In the genomic region with DNA sequence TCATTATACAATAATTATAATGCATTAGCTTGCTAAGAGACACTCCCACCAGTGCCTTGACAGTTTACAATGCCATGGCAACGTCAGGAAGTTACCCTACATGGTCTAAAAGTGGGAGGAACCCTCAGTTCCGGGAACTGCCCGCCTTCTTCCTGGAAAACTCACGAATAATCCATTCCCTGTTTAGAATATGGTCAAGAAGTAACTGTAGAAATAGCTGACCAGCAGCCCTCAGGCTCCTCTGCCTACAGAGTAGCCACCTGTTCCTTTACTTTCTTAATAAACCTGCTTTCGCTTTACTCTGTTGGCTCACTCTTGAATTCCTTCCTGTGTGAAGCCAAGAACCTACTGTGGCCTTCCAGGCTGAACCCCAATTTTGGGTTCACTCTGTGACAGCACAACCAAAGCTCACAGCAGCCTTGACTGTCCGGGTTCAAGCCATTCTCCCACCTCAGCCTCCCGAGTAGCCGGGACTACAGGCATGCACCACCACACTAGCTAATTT, we compare ENCODE assay signal across 1 cellular context.
A peak's percentile ranks its signal among the peaks of the same experiment; 100 is the strongest.
TF ChIP-seq lines count a peak whose summit lies in the region.

No MANE protein-coding gene starts in this region.

TF ChIP-seq in K562, 482 proteins besides CTCF, POLR2A, EP300 and RAD21 (continued from another document):
- TF ChIP-seq, protein P1, sequence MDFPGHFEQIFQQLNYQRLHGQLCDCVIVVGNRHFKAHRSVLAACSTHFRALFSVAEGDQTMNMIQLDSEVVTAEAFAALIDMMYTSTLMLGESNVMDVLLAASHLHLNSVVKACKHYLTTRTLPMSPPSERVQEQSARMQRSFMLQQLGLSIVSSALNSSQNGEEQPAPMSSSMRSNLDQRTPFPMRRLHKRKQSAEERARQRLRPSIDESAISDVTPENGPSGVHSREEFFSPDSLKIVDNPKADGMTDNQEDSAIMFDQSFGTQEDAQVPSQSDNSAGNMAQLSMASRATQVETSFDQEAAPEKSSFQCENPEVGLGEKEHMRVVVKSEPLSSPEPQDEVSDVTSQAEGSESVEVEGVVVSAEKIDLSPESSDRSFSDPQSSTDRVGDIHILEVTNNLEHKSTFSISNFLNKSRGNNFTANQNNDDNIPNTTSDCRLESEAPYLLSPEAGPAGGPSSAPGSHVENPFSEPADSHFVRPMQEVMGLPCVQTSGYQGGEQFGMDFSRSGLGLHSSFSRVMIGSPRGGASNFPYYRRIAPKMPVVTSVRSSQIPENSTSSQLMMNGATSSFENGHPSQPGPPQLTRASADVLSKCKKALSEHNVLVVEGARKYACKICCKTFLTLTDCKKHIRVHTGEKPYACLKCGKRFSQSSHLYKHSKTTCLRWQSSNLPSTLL (IDR thresholded peaks at IDR 0.05) = no peak
- TF ChIP-seq ZNF699 (CRISPR knock-in tag; IDR thresholded peaks at IDR 0.05; ENCODE audit: insufficient replicate concordance) = no peak
- TF ChIP-seq ZNF444 (CRISPR knock-in tag; IDR thresholded peaks at IDR 0.05) = no peak
- TF ChIP-seq, protein P2, sequence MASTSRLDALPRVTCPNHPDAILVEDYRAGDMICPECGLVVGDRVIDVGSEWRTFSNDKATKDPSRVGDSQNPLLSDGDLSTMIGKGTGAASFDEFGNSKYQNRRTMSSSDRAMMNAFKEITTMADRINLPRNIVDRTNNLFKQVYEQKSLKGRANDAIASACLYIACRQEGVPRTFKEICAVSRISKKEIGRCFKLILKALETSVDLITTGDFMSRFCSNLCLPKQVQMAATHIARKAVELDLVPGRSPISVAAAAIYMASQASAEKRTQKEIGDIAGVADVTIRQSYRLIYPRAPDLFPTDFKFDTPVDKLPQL (IDR thresholded peaks at IDR 0.05; ENCODE audit: extremely low read depth, insufficient read length) = no peak
- TF ChIP-seq SMAD1 (IDR thresholded peaks at IDR 0.05; ENCODE audit: low read depth, low read length, partially characterized antibody) = no peak
- TF ChIP-seq CEBPZ (IDR thresholded peaks at IDR 0.05; ENCODE audit: borderline replicate concordance, low read depth, low read length) = no peak
- no peak for TF ChIP-seq CEBPG (CRISPR knock-in tag; IDR thresholded peaks at IDR 0.05)
- no peak for TF ChIP-seq CEBPG (tag; conservative IDR thresholded peaks at IDR 0.05 in 1 of 2, IDR thresholded peaks at IDR 0.05 in 1 of 2)
- TF ChIP-seq THRAP3 (IDR thresholded peaks at IDR 0.05; ENCODE audit: borderline replicate concordance) = no peak
- TF ChIP-seq NELFE (IDR thresholded peaks at IDR 0.05; ENCODE audit: insufficient read depth, insufficient read length) = no peak
- TF ChIP-seq ASH1L (IDR thresholded peaks at IDR 0.05; ENCODE audit: borderline replicate concordance, low read depth, partially characterized antibody) = no peak
- TF ChIP-seq TARDBP (IDR thresholded peaks at IDR 0.05) = no peak
- no peak for TF ChIP-seq ELF4 (CRISPR knock-in tag; IDR thresholded peaks at IDR 0.05)
- TF ChIP-seq HDAC6 (IDR thresholded peaks at IDR 0.05; ENCODE audit: low read depth, low read length) = no peak
- no peak for TF ChIP-seq KHSRP (IDR thresholded peaks at IDR 0.05)
- no peak for TF ChIP-seq ZNF124 (CRISPR knock-in tag; IDR thresholded peaks at IDR 0.05)
- no peak for TF ChIP-seq ZNF695 (CRISPR knock-in tag; IDR thresholded peaks at IDR 0.05)
- TF ChIP-seq PCBP2 (IDR thresholded peaks at IDR 0.05; ENCODE audit: low read depth, low read length, poor library complexity, severe bottlenecking) = no peak
- no peak for TF ChIP-seq DIDO1 (tag; IDR thresholded peaks at IDR 0.05; ENCODE audit: low read depth)
- TF ChIP-seq, protein P3, sequence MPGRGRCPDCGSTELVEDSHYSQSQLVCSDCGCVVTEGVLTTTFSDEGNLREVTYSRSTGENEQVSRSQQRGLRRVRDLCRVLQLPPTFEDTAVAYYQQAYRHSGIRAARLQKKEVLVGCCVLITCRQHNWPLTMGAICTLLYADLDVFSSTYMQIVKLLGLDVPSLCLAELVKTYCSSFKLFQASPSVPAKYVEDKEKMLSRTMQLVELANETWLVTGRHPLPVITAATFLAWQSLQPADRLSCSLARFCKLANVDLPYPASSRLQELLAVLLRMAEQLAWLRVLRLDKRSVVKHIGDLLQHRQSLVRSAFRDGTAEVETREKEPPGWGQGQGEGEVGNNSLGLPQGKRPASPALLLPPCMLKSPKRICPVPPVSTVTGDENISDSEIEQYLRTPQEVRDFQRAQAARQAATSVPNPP (IDR thresholded peaks at IDR 0.05; ENCODE audit: borderline replicate concordance, insufficient read depth, insufficient read length) = no peak
- TF ChIP-seq TRIM24 (IDR thresholded peaks at IDR 0.05) = no peak
- no peak for TF ChIP-seq POLR2AphosphoS5 (IDR thresholded peaks at IDR 0.05; ENCODE audit: control insufficient read depth, insufficient read depth, low read depth, low read length)
- TF ChIP-seq ZBTB1 (CRISPR knock-in tag; IDR thresholded peaks at IDR 0.05; ENCODE audit: borderline replicate concordance, low read depth) = no peak
- no peak for TF ChIP-seq WHSC1 (IDR thresholded peaks at IDR 0.05; ENCODE audit: low read length)
- TF ChIP-seq RB1 (IDR thresholded peaks at IDR 0.05; ENCODE audit: low read depth) = no peak
- no peak for TF ChIP-seq CREM (IDR thresholded peaks at IDR 0.05; ENCODE audit: low read depth)
- peak; percentile 99 for TF ChIP-seq STAT5A (IDR thresholded peaks at IDR 0.05; ENCODE audit: borderline replicate concordance, low read length)
- no peak for TF ChIP-seq ZNF830 (CRISPR knock-in tag; IDR thresholded peaks at IDR 0.05)
- TF ChIP-seq NRF1 (conservative IDR thresholded peaks at IDR 0.05 in 1 of 2, IDR thresholded peaks at IDR 0.05 in 1 of 2) = 0 out of 4 replicates have a peak, but pooled peaks have one; percentile 10 to 15
- TF ChIP-seq YBX1 (IDR thresholded peaks at IDR 0.05) = no peak
- no peak for TF ChIP-seq ZNF263 (CRISPR knock-in tag; IDR thresholded peaks at IDR 0.05; ENCODE audit: borderline replicate concordance)
- no peak for TF ChIP-seq HLTF (IDR thresholded peaks at IDR 0.05)
- TF ChIP-seq NFE2L1 (tag; IDR thresholded peaks at IDR 0.05; ENCODE audit: borderline replicate concordance, low read depth) = no peak
- TF ChIP-seq NCOA2 (IDR thresholded peaks at IDR 0.05; ENCODE audit: partially characterized antibody in 2 of 2) = no peak
- no peak for TF ChIP-seq TAL1 (IDR thresholded peaks at IDR 0.05)
- TF ChIP-seq MIER1 (IDR thresholded peaks at IDR 0.05; ENCODE audit: low read depth) = no peak
- TF ChIP-seq POLR2H (tag; IDR thresholded peaks at IDR 0.05; ENCODE audit: low read depth) = 0 out of 2 replicates have a peak, but pooled peaks have one; percentile 24
- TF ChIP-seq, protein P4, sequence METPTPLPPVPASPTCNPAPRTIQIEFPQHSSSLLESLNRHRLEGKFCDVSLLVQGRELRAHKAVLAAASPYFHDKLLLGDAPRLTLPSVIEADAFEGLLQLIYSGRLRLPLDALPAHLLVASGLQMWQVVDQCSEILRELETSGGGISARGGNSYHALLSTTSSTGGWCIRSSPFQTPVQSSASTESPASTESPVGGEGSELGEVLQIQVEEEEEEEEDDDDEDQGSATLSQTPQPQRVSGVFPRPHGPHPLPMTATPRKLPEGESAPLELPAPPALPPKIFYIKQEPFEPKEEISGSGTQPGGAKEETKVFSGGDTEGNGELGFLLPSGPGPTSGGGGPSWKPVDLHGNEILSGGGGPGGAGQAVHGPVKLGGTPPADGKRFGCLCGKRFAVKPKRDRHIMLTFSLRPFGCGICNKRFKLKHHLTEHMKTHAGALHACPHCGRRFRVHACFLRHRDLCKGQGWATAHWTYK (CRISPR knock-in tag; IDR thresholded peaks at IDR 0.05) = 0 out of 2 replicates have a peak, but pooled peaks have one; percentile 33
- no peak for TF ChIP-seq ZNF274 (IDR thresholded peaks at IDR 0.05; ENCODE audit: borderline replicate concordance, low read depth, low read length)
- TF ChIP-seq ZNF77 (CRISPR knock-in tag; IDR thresholded peaks at IDR 0.05) = no peak
- TF ChIP-seq FOXK2 (conservative IDR thresholded peaks at IDR 0.05 in 1 of 2, IDR thresholded peaks at IDR 0.05 in 1 of 2; ENCODE audit: low read depth in 2 of 2) = peak; percentile 34 to 60; a peak in 1 of 4 replicates
- TF ChIP-seq ZNF717 (CRISPR knock-in tag; IDR thresholded peaks at IDR 0.05) = no peak
- TF ChIP-seq ZNF76 (CRISPR knock-in tag; IDR thresholded peaks at IDR 0.05; ENCODE audit: borderline replicate concordance) = no peak
- no peak for TF ChIP-seq SRSF9 (IDR thresholded peaks at IDR 0.05; ENCODE audit: borderline replicate concordance, low read depth, low read length)
- no peak for TF ChIP-seq ZNF146 (CRISPR knock-in tag; IDR thresholded peaks at IDR 0.05; ENCODE audit: unreplicated experiment)
- TF ChIP-seq TEAD1 (CRISPR knock-in tag; IDR thresholded peaks at IDR 0.05) = no peak
- TF ChIP-seq GTF2A2 (tag; IDR thresholded peaks at IDR 0.05) = no peak
- TF ChIP-seq HINFP (tag; conservative IDR thresholded peaks at IDR 0.05; ENCODE audit: low read depth) = no peak
- TF ChIP-seq, protein P5, sequence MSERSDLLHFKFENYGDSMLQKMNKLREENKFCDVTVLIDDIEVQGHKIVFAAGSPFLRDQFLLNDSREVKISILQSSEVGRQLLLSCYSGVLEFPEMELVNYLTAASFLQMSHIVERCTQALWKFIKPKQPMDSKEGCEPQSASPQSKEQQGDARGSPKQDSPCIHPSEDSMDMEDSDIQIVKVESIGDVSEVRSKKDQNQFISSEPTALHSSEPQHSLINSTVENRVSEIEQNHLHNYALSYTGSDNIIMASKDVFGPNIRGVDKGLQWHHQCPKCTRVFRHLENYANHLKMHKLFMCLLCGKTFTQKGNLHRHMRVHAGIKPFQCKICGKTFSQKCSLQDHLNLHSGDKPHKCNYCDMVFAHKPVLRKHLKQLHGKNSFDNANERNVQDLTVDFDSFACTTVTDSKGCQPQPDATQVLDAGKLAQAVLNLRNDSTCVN (CRISPR knock-in tag; IDR thresholded peaks at IDR 0.05) = no peak
- TF ChIP-seq POLR3A (IDR thresholded peaks at IDR 0.05; ENCODE audit: borderline replicate concordance, extremely low read depth, insufficient read depth, insufficient read length) = no peak
- no peak for TF ChIP-seq ZNF583 (CRISPR knock-in tag; IDR thresholded peaks at IDR 0.05)
- TF ChIP-seq EWSR1 (IDR thresholded peaks at IDR 0.05; ENCODE audit: borderline replicate concordance, low read depth, partially characterized antibody) = no peak
- TF ChIP-seq HES1 (IDR thresholded peaks at IDR 0.05; ENCODE audit: low read depth) = no peak
- no peak for TF ChIP-seq JUN (IDR thresholded peaks at IDR 0.05; ENCODE audit: borderline replicate concordance, low read depth, low read length)
- no peak for TF ChIP-seq JUN (CRISPR knock-in tag; IDR thresholded peaks at IDR 0.05; ENCODE audit: borderline replicate concordance)
TF ChIP-seq in K562: peak in this region for 58.
